24 cellular contexts compared by ENCODE assay signal in genomic region chr12:52677126-52677525, GRCh38. TPM values are rescaled to one million over a fixed set of nuclear protein-coding genes. Genes with fewer than 3 reads are reported as not detected.
"Had no signal": no experiment of that assay in that cellular context is flagged by ENCODE, and none has a peak within 500 bp of the region (broad histone marks: within the 10 kb centered on the region; RNA-seq: fewer than 3 reads in every experiment).

No MANE protein-coding gene starts in this region.

- H3K27ac ChIP-seq: RWPE1 had no signal

- H3K9me3 ChIP-seq: MG63 had no signal

- H3K36me3 ChIP-seq: MG63 had no signal

- DNase-seq: KBM-7, MG63, NCI-H1092, NCI-H1105 treated with DMSO at 0.1 percent for 48 hours, NCI-H1417 treated with DMSO at 0.1 percent for 48 hours, NCI-H146, NCI-H187, NCI-H2029, NCI-H2081 treated with DMSO at 0.1 percent for 48 hours, NCI-H2171, NCI-H226, NCI-H446, NCI-H510A, NCI-H524 treated with DMSO at 0.1 percent for 48 hours, NCI-H69, NCI-H774, PC-3, SHP77 had no signal

- H3K4me3 ChIP-seq: MG63 had no signal

- ATAC-seq: Panc1, PC-3, SK-N-SH treated with all-trans-retinoic acid at 6 μM for 48 hours had no signal

RNA-seq across cellular contexts. Expression of gene KRT1, which starts 3.1 kb away (rescaled TPM):
- total RNA-seq: HT-29, LHCN-M2, OCI-LY7, PC-3 had no signal

RNA-seq across cellular contexts. Expression of gene KRT2, which starts 25.1 kb away (rescaled TPM):
- total RNA-seq: HT-29, LHCN-M2, OCI-LY7, PC-3 had no signal

RNA-seq across cellular contexts. Expression of gene KRT77, which starts 26.2 kb away (rescaled TPM):
- total RNA-seq: HT-29, LHCN-M2, OCI-LY7, PC-3 had no signal

RNA-seq across cellular contexts. Expression of gene KRT73, which starts 58.8 kb away (rescaled TPM):
- total RNA-seq: HT-29, LHCN-M2, OCI-LY7, PC-3 had no signal
